ENCODE assay signal across 9 cellular contexts in genomic region chr22:49934144-49934890, GRCh38. TPM values are rescaled to one million over a fixed set of nuclear protein-coding genes. Genes with fewer than 3 reads are reported as not detected.
A peak's percentile ranks its signal among the peaks of the same experiment; 100 is the strongest.
DNase-seq lines count a peak whose midpoint lies in the region; ATAC-seq and TF ChIP-seq lines count a peak whose summit lies in the region.
"Had no signal": no experiment of that assay in that cellular context is flagged by ENCODE, and none has a peak within 500 bp of the region (broad histone marks: within the 10 kb centered on the region; RNA-seq: fewer than 3 reads in every experiment).

No MANE protein-coding gene starts in this region.

- H3K4me1 Mint-ChIP-seq in Calu3 (ENCODE audit: low read depth, unreplicated experiment) = peaks cover 27% of the 10 kb centered on the region

- H3K9me3 ChIP-seq in thoracic aorta = no peaks in the 10 kb centered on the region

- H3K36me3 Mint-ChIP-seq in Calu3 (ENCODE audit: insufficient read depth, unreplicated experiment) = peaks cover 35% of the 10 kb centered on the region

- H3K4me1 ChIP-seq in thoracic aorta (ENCODE audit: control insufficient read depth in 1 of 2, low read depth in 2 of 2) = peaks cover 33 to 59% of the 10 kb centered on the region in 2 donors

- no peaks in the 10 kb centered on the region for H3K27me3 Mint-ChIP-seq in Calu3 (ENCODE audit: unreplicated experiment)

- H3K27ac ChIP-seq in thoracic aorta = peak overlapping the region; percentile 85 to 94
- H3K27ac ChIP-seq: SJSA1 had no signal

- intact Hi-C loops in Calu3 (cut with micrococcal nuclease; ENCODE audit: unreplicated experiment) (loop anchor here (5.0 to 10.0 kb wide), 3 partner anchors 58 to 210 kb away; partner anchors contain the start of gene IL17REL), left colon (cut with DNase I, micrococcal nuclease) (no loop called here)

- no peaks in the 10 kb centered on the region for H3K9me3 Mint-ChIP-seq in Calu3 (ENCODE audit: low read depth, unreplicated experiment)

- no peaks in the 10 kb centered on the region for H3K27me3 ChIP-seq in thoracic aorta (replicated peaks; ENCODE audit: insufficient read depth)
- H3K27me3 ChIP-seq: SJSA1 had no signal

- no TSS peak for BruUV-seq in Calu3 (replicated peaks; lab: Mats Ljungman, UMichigan)

- H3K4me3 Mint-ChIP-seq in Calu3 (ENCODE audit: low read depth, unreplicated experiment) = peak overlapping the region; percentile 31

- no peaks in the 10 kb centered on the region for H3K36me3 ChIP-seq in thoracic aorta
- H3K36me3 ChIP-seq: SJSA1 had no signal

- H3K27ac Mint-ChIP-seq in Calu3 (ENCODE audit: unreplicated experiment) = peak overlapping the region; percentile 61

- DNase-seq in Calu3 (peak; percentile 69), NCI-H1694 treated with DMSO at 0.1 percent for 48 hours (lab: John Stamatoyannopoulos, UW) (peak; percentile 13), astrocyte of the spinal cord (ENCODE audit: low read depth, low spot score) (peak; percentile 29), left colon (peak; percentile 56 to 75), thoracic aorta (ENCODE audit: low spot score) (no peak), GM19238 (ENCODE audit: insufficient read length, low spot score) (no peak), NCI-H446 (lab: John Stamatoyannopoulos, UW) (no peak)

- H3K4me3 ChIP-seq in astrocyte of the spinal cord (ENCODE audit: low read depth, low read length) (peak overlapping the region; percentile 27), thoracic aorta (peak overlapping the region; percentile 75)

- no peak for TF ChIP-seq CTCF in Calu3 (IDR thresholded peaks at IDR 0.05; ENCODE audit: unreplicated experiment)
- TF ChIP-seq CTCF in astrocyte of the spinal cord (IDR thresholded peaks at IDR 0.05; ENCODE audit: low read depth, low read length) = no peak
- TF ChIP-seq CTCF in thoracic aorta (IDR thresholded peaks at IDR 0.05) = no peak

- CTCF ChIA-PET in Calu3 (lab: Charles Lee) = interaction anchor here (1.0 kb wide), 1 partner anchor 15 kb away, joined by 3 read pairs; no protein-coding TSS in a partner anchor

- in situ Hi-C loops in astrocyte of the spinal cord (cut with HindIII; ENCODE audit: low sequenced_read_pairs) = no loop called here

- peak; percentile 3 for ATAC-seq in left colon
- no peak for ATAC-seq in thoracic aorta (ENCODE audit: insufficient number of reproducible peaks, low FRiP score, low read depth)
- no peak for ATAC-seq in GM19328 (IDR thresholded peaks at IDR 0.05; ENCODE audit: unreplicated experiment)

RNA-seq across cellular contexts. Expression of gene CRELD2, which starts 15.9 kb away (rescaled TPM):
- total RNA-seq in Calu3 (2022) (57.8 and 64.6 TPM in 2 replicates), left colon (10 to 100 TPM; 36.7 to 53.8 TPM), thoracic aorta (10 to 100 TPM; 46.1 to 60.1 TPM)

RNA-seq across cellular contexts. Expression of gene ALG12, which starts 16.1 kb away (rescaled TPM):
- total RNA-seq in Calu3 (2022) = 25.4 and 27.0 TPM in 2 replicates
- total RNA-seq in left colon = 10 to 100 TPM; 22.8 to 27.9 TPM
- total RNA-seq in thoracic aorta = 10 to 100 TPM; 17.4 to 30.1 TPM

RNA-seq across cellular contexts. Expression of gene PIM3, which starts 26.3 kb away (rescaled TPM):
- total RNA-seq in Calu3 (2022) = 86.3 and 97.3 TPM in 2 replicates
- total RNA-seq in left colon = 100 to 1,000 TPM in 1 of 2 donors, 10 to 100 TPM in 1; 45.6 to 201 TPM
- total RNA-seq in thoracic aorta = 100 to 1,000 TPM in 1 of 2 donors, 10 to 100 TPM in 1; 54.0 to 112 TPM

Comparison
In these comparisons a context has a peak if more than half of its experiments do, and no peak if none do; other contexts are left out.
1. DNase-seq: peak in Calu3 (single experiment), NCI-H1694 treated with DMSO at 0.1 percent for 48 hours (single experiment), astrocyte of the spinal cord (single experiment) and left colon (2 of 2); none in thoracic aorta (single experiment), GM19238 (single experiment) and NCI-H446 (0 of 2).